In genomic region chr3:101703169-101703568, GRCh38 we compare ENCODE assay signal across 23 cellular contexts. TPM values are rescaled to one million over a fixed set of nuclear protein-coding genes. Genes with fewer than 3 reads are reported as not detected.
DNase-seq lines count a peak whose midpoint lies in the region; ATAC-seq and TF ChIP-seq lines count a peak whose summit lies in the region.
"Had no signal": no experiment of that assay in that cellular context is flagged by ENCODE, and none has a peak within 500 bp of the region (broad histone marks: within the 10 kb centered on the region; RNA-seq: fewer than 3 reads in every experiment).

No MANE protein-coding gene starts in this region.

- H3K36me3 Mint-ChIP-seq in Calu3 (ENCODE audit: insufficient read depth, unreplicated experiment), result no peaks in the 10 kb centered on the region
- peaks cover 0 to 8% (median 0%) of the 10 kb centered on the region in 3 donors for H3K36me3 Mint-ChIP-seq in naive thymus-derived CD8-positive, alpha-beta T cell

- dilution Hi-C loops in mammary epithelial cell (cut with HindIII; ENCODE audit: low sequenced_read_pairs), result no loop called here

- H3K27ac Mint-ChIP-seq in Calu3 (ENCODE audit: unreplicated experiment), result peak overlapping the region; percentile 72
- H3K27ac Mint-ChIP-seq in naive thymus-derived CD8-positive, alpha-beta T cell, result no peak overlapping the region
- H3K27ac Mint-ChIP-seq: activated naive CD8-positive, alpha-beta T cell; nephron had no signal

- no peak overlapping the region for H3K4me3 ChIP-seq in mammary epithelial cell (replicated peaks in 1 of 3; ENCODE audit: insufficient read depth in 1 of 3, low read depth in 2 of 3, low read length in 3 of 3)
- H3K4me3 ChIP-seq in lower lobe of right lung, result no peak overlapping the region
- H3K4me3 ChIP-seq: BLaER1 treated with 17β-estradiol and CSF1 and Interleukin-3, amounts not matched to agents 10 nM and 100 nM; esophagus muscularis mucosa; pancreas; Peyer's patch; right lobe of liver had no signal

- H3K27me3 Mint-ChIP-seq in Calu3 (ENCODE audit: unreplicated experiment), result no peaks in the 10 kb centered on the region
- no peaks in the 10 kb centered on the region for H3K27me3 Mint-ChIP-seq in naive thymus-derived CD8-positive, alpha-beta T cell
- H3K27me3 Mint-ChIP-seq: activated CD4-positive, alpha-beta T cell treated with anti-CD3 and anti-CD28 coated beads, Interleukin-2, amount 10 ng/mL, durations not matched to agents 7 days and 5 days; activated naive CD8-positive, alpha-beta T cell had no signal

- POLR2A ChIA-PET in naive thymus-derived CD8-positive, alpha-beta T cell (lab: Charles Lee), result no interaction called here

- H3K27ac ChIP-seq in mammary epithelial cell (ENCODE audit: insufficient read depth, low read depth, low read length) (peak overlapping the region; percentile 66), lower lobe of right lung (peak overlapping the region; percentile 43)
- H3K27ac ChIP-seq: BLaER1 treated with 17β-estradiol and CSF1 and Interleukin-3, amounts not matched to agents 10 nM and 100 nM; esophagus muscularis mucosa; pancreas; Peyer's patch; right lobe of liver; WERI-Rb-1 had no signal

- BruUV-seq in Calu3 (replicated peaks; lab: Mats Ljungman, UMichigan) (no TSS peak), mammary epithelial cell (replicated peaks; lab: Mats Ljungman, UMichigan) (no TSS peak)

- H3K4me1 ChIP-seq in mammary epithelial cell (ENCODE audit: insufficient read depth, low read length) (peaks cover 14% of the 10 kb centered on the region), lower lobe of right lung (no peaks in the 10 kb centered on the region)
- H3K4me1 ChIP-seq: BLaER1 treated with 17β-estradiol and CSF1 and Interleukin-3, amounts not matched to agents 10 nM and 100 nM; esophagus muscularis mucosa; pancreas; Peyer's patch; right lobe of liver had no signal

- no peaks in the 10 kb centered on the region for H3K36me3 ChIP-seq in mammary epithelial cell (ENCODE audit: insufficient read depth, low read length)
- no peaks in the 10 kb centered on the region for H3K36me3 ChIP-seq in lower lobe of right lung
- H3K36me3 ChIP-seq: BLaER1 treated with 17β-estradiol and CSF1 and Interleukin-3, amounts not matched to agents 10 nM and 100 nM; esophagus muscularis mucosa; pancreas; Peyer's patch; right lobe of liver; WERI-Rb-1 had no signal

- peak overlapping the region; percentile 48 for H2AFZ ChIP-seq in mammary epithelial cell (ENCODE audit: low read depth, low read length)

- intact Hi-C loops in Calu3 (cut with micrococcal nuclease; ENCODE audit: unreplicated experiment) (no loop called here), mammary epithelial cell (cut with micrococcal nuclease) (loop anchor here (2.0 to 10.0 kb wide), 2 partner anchors 16 to 832 kb away; partner anchors contain the start of gene RPL24), lower lobe of right lung (cut with DNase I) (no loop called here)

- H3K9me3 Mint-ChIP-seq in Calu3 (ENCODE audit: low read depth, unreplicated experiment), result no peaks in the 10 kb centered on the region
- no peaks in the 10 kb centered on the region for H3K9me3 Mint-ChIP-seq in naive thymus-derived CD8-positive, alpha-beta T cell
- H3K9me3 Mint-ChIP-seq: activated CD4-positive, alpha-beta T cell treated with anti-CD3 and anti-CD28 coated beads, Interleukin-2, amount 10 ng/mL, durations not matched to agents 7 days and 5 days; nephron had no signal

- CTCF ChIA-PET in Calu3 (lab: Charles Lee), result no interaction called here
- CTCF ChIA-PET in mammary epithelial cell (lab: Charles Lee; ENCODE audit: low non-redundant PET), result no interaction called here

- WGBS in mammary epithelial cell (ENCODE audit: low coverage, missing lambda C conversion rate), result 50% methylated on average over 2 of the region's 2 CpGs

- in situ Hi-C loops in mammary epithelial cell (cut with MboI; ENCODE audit: low sequenced_read_pairs in 2 of 2), result no loop called here

- no peaks in the 10 kb centered on the region for H3K27me3 ChIP-seq in mammary epithelial cell (ENCODE audit: insufficient read depth, low read length)
- no peaks in the 10 kb centered on the region for H3K27me3 ChIP-seq in lower lobe of right lung (ENCODE audit: low read depth)
- H3K27me3 ChIP-seq: BLaER1 treated with 17β-estradiol and CSF1 and Interleukin-3, amounts not matched to agents 10 nM and 100 nM; esophagus muscularis mucosa; pancreas; Peyer's patch; right lobe of liver had no signal

- DNase-seq in Calu3 (peak; percentile 41), M059J (ENCODE audit: low read depth) (peak; percentile 64), mammary epithelial cell (peak; percentile 80), lower lobe of right lung (no peak)
- DNase-seq in stimulated activated naive CD4-positive, alpha-beta T cell treated with Interleukin-2 at 50 U/mL for 16 hours (lab: John Stamatoyannopoulos, UW), result no peak
- no peak for DNase-seq in naive thymus-derived CD8-positive, alpha-beta T cell
- DNase-seq: ACHN; activated CD4-positive, alpha-beta T cell treated with anti-CD3 and anti-CD28 coated beads, Interleukin-2, amount 10 ng/mL, durations not matched to agents 7 days and 5 days; Caco-2; effector CD4-positive, alpha-beta T cell; midbrain; NCI-H1105 treated with DMSO at 0.1 percent for 48 hours; NCI-H2081; pancreas; Peyer's patch; right lobe of liver; WERI-Rb-1 had no signal

- H3K9ac ChIP-seq in mammary epithelial cell (ENCODE audit: insufficient read depth, low read length), result no peak overlapping the region
- H3K9ac ChIP-seq: BLaER1 treated with 17β-estradiol and CSF1 and Interleukin-3, amounts not matched to agents 10 nM and 100 nM had no signal

- H3K79me2 ChIP-seq in mammary epithelial cell (ENCODE audit: insufficient read depth, low read length), result no peaks in the 10 kb centered on the region

- H3K4me1 Mint-ChIP-seq in Calu3 (ENCODE audit: low read depth, unreplicated experiment), result peaks cover 7% of the 10 kb centered on the region
- no peaks in the 10 kb centered on the region for H3K4me1 Mint-ChIP-seq in naive thymus-derived CD8-positive, alpha-beta T cell

- no peaks in the 10 kb centered on the region for H3K9me3 ChIP-seq in mammary epithelial cell (replicated peaks; ENCODE audit: insufficient read depth, low read length)
- H3K9me3 ChIP-seq in lower lobe of right lung, result no peaks in the 10 kb centered on the region
- H3K9me3 ChIP-seq: BLaER1 treated with 17β-estradiol and CSF1 and Interleukin-3, amounts not matched to agents 10 nM and 100 nM; Caco-2; esophagus muscularis mucosa; pancreas; Peyer's patch; right lobe of liver had no signal

- no peak for TF ChIP-seq CTCF in Calu3 (IDR thresholded peaks at IDR 0.05; ENCODE audit: unreplicated experiment)
- TF ChIP-seq CTCF in mammary epithelial cell (conservative IDR thresholded peaks at IDR 0.05 in 1 of 2, IDR thresholded peaks at IDR 0.05 in 1 of 2; ENCODE audit: extremely low read depth in 1 of 2, insufficient read depth in 1 of 2, low read depth in 1 of 2, low read length in 2 of 2), result no peak
- no peak for TF ChIP-seq CTCF in lower lobe of right lung (IDR thresholded peaks at IDR 0.05)

- no peaks in the 10 kb centered on the region for H4K20me1 ChIP-seq in mammary epithelial cell (ENCODE audit: insufficient read depth, low read length)
- H4K20me1 ChIP-seq: BLaER1 treated with 17β-estradiol and CSF1 and Interleukin-3, amounts not matched to agents 10 nM and 100 nM had no signal

- H3K4me3 Mint-ChIP-seq in Calu3 (ENCODE audit: low read depth, unreplicated experiment), result peak overlapping the region; percentile 41
- no peak overlapping the region for H3K4me3 Mint-ChIP-seq in naive thymus-derived CD8-positive, alpha-beta T cell
- H3K4me3 Mint-ChIP-seq: activated CD4-positive, alpha-beta T cell treated with anti-CD3 and anti-CD28 coated beads, Interleukin-2, amount 10 ng/mL, durations not matched to agents 7 days and 5 days; activated naive CD8-positive, alpha-beta T cell; nephron had no signal

- peak overlapping the region; percentile 9 for H3K4me2 ChIP-seq in mammary epithelial cell (ENCODE audit: insufficient read depth, low read depth, low read length)
- H3K4me2 ChIP-seq: BLaER1 treated with 17β-estradiol and CSF1 and Interleukin-3, amounts not matched to agents 10 nM and 100 nM had no signal

- peak; percentile 57 to 76 for ATAC-seq in lower lobe of right lung
- no peak for ATAC-seq in HG02970 (IDR thresholded peaks at IDR 0.05; ENCODE audit: low FRiP score, unreplicated experiment)
- ATAC-seq in naive thymus-derived CD8-positive, alpha-beta T cell, result no peak
- ATAC-seq in GM21515 (IDR thresholded peaks at IDR 0.05; ENCODE audit: unreplicated experiment), result no peak
- ATAC-seq: pancreas, right lobe of liver had no signal

RNA-seq across cellular contexts. Expression of gene RPL24, which starts 16.7 kb away (rescaled TPM):
- total RNA-seq in Calu3 (2022) (587 and 599 TPM in 2 replicates), mammary epithelial cell (1,000 to 10,000 TPM in 1 of 2 donors, 100 to 1,000 TPM in 1; 920 to 1,138 TPM), lower lobe of right lung (793 TPM)
- total RNA-seq in M059J (2014; rRNA removed; shearing (Covaris generic)), result 1,314 and 1,490 TPM in 2 replicates
- 906 TPM for polyA plus RNA-seq in mammary epithelial cell
- 633 TPM for polyA minus RNA-seq in mammary epithelial cell
- total RNA-seq in naive thymus-derived CD8-positive, alpha-beta T cell, result 1,000 to 10,000 TPM; 1,519 to 1,530 TPM
- polyA plus RNA-seq in naive thymus-derived CD8-positive, alpha-beta T cell, result 1,000 to 10,000 TPM; 1,202 to 1,552 (median 1,441) TPM

RNA-seq across cellular contexts. Expression of gene CEP97, which starts 21.2 kb away (rescaled TPM):
- total RNA-seq in Calu3 (2022), result 5.4 and 6.4 TPM in 2 replicates
- 19.2 and 28.7 TPM in 2 replicates for total RNA-seq in M059J (2014; rRNA removed; shearing (Covaris generic))
- total RNA-seq in mammary epithelial cell, result 10 to 100 TPM; 15.7 to 15.9 TPM
- 1.6 TPM for polyA plus RNA-seq in mammary epithelial cell
- polyA minus RNA-seq in mammary epithelial cell, result 8.9 TPM
- 8.0 TPM for total RNA-seq in lower lobe of right lung
- 10 to 100 TPM in 1 of 2 experiments, 1 to 10 TPM in 1; 8.4 to 10.5 TPM for total RNA-seq in naive thymus-derived CD8-positive, alpha-beta T cell
- 1 to 10 TPM; 1.8 to 5.3 (median 3.5) TPM for polyA plus RNA-seq in naive thymus-derived CD8-positive, alpha-beta T cell

RNA-seq across cellular contexts. Expression of gene ZBTB11, which starts 26.2 kb away (rescaled TPM):
- total RNA-seq in Calu3 (2022) (34.8 and 36.5 TPM in 2 replicates), mammary epithelial cell (10 to 100 TPM; 20.3 to 25.3 TPM), lower lobe of right lung (23.5 TPM)
- total RNA-seq in M059J (2014; rRNA removed; shearing (Covaris generic)), result 15.6 and 24.8 TPM in 2 replicates
- polyA plus RNA-seq in mammary epithelial cell, result 6.9 TPM
- polyA minus RNA-seq in mammary epithelial cell, result 8.1 TPM
- total RNA-seq in naive thymus-derived CD8-positive, alpha-beta T cell, result 10 to 100 TPM; 52.7 to 53.1 TPM
- polyA plus RNA-seq in naive thymus-derived CD8-positive, alpha-beta T cell, result 10 to 100 TPM in 1 of 3 donors, 1 to 10 TPM in 2; 8.6 to 10.9 (median 9.5) TPM

Comparison
In these comparisons a context has a peak if more than half of its experiments do, and no peak if none do; other contexts are left out.
1. DNase-seq: peak in Calu3 (single experiment), M059J (single experiment) and mammary epithelial cell (single experiment); none in lower lobe of right lung (single experiment), stimulated activated naive CD4-positive, alpha-beta T cell treated with Interleukin-2 at 50 U/mL for 16 hours (single experiment) and naive thymus-derived CD8-positive, alpha-beta T cell (0 of 10).
2. ATAC-seq: peak in lower lobe of right lung (2 of 2); none in HG02970 (single experiment), naive thymus-derived CD8-positive, alpha-beta T cell (0 of 2) and GM21515 (single experiment).